ENCODE assay signal across 1 cellular context in the genomic region with DNA sequence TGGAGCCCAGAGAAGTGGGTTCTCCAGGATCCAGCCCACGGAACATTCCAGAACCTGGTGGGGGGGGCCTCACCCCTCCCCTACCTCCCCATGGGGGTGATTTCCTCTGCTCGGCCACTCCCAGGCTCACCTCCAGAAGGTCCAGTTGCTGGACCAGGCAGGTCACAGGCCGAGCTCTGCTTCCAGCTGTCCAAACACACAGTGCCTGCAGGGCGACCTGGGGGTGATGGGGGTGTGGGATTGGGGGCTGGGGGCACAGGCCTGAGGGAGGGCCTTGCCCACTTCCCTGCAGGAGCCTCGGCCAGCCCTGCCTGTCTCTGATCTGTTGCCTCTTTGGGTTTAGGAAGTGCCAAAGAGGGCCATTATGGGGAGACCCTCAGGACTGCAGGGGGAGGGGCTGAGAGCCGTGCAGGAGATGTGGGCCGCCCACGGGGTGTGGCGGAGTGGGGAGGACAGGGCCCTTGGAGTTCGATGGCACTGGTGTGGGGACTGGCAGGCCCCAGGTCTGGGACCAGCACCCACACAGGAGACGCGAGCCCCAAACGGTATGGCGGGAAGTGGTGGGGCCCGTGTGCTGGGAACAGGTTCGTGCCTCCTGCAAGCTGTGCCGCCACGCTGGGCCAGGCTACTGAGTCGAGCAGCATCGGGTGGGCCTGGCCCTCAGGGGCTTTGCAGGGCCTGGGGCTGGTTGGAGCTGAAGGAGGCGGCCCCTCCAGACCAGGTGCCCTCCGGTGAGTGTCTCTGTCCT.
TF ChIP-seq lines count a peak whose summit lies in the region.

No MANE protein-coding gene starts in this region.

TF ChIP-seq in H1, 55 proteins besides CTCF, POLR2A, EP300 and RAD21:
- TF ChIP-seq TEAD4 (IDR thresholded peaks at IDR 0.05; ENCODE audit: low read depth, low read length) = no peak
- no peak for TF ChIP-seq CHD7 (IDR thresholded peaks at IDR 0.05; ENCODE audit: insufficient replicate concordance, low read length)
- TF ChIP-seq SP4 (IDR thresholded peaks at IDR 0.05; ENCODE audit: low read length) = no peak
